ENCODE assay signal across 23 cellular contexts in the genomic region with DNA sequence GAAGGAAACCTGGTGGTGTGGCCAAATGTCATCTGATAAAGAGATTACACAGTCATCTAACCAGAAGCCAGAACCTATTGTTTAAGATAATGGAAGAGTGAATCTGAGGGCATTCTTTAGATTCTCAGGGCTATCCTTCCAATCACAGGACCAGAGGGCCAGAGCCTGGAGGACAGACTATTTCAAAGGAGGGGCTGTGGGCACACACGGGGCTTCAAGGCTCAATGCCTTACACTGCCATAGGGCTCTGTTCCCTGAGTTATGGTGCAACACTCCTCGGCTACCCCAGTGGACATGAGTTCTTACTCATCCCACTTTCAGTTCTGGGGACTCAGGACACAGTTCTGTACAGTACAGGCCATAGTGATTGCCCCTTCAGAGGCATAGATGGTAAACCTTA.
"Had no signal": no experiment of that assay in that cellular context is flagged by ENCODE, and none has a peak within 500 bp of the region (broad histone marks: within the 10 kb centered on the region; RNA-seq: fewer than 3 reads in every experiment).

No MANE protein-coding gene starts in this region.

- H3K4me2 ChIP-seq: smooth muscle cell had no signal

- DNase-seq: caudate nucleus; cerebellar nuclear complex; cortex of kidney; effector memory CD8-positive, alpha-beta T cell; hypothalamus; kidney; mesenchymal stem cell; midbrain; naive thymus-derived CD8-positive, alpha-beta T cell; nephron progenitor cell; occipital lobe; ovary; stimulated activated CD4-positive, alpha-beta T cell treated with anti-CD3 and anti-CD28 coated beads, Interleukin-12 subunit alpha, Interleukin-12 subunit beta, amount 100 ng/mL, for 4 hours; stimulated activated CD4-positive, alpha-beta T cell treated with anti-CD3 and anti-CD28 coated beads, Interleukin-1b, Interleukin-23, amount 100 ng/mL, for 48 hours; stimulated activated CD4-positive, alpha-beta T cell treated with anti-CD3 and anti-CD28 coated beads, Interleukin-4, amount 100 ng/mL, for 1 hour; stimulated activated CD8-positive, alpha-beta memory T cell treated with anti-CD3 and anti-CD28 coated beads, Interleukin-4, amount 100 ng/mL, for 48 hours; transverse colon had no signal

- H3K4me3 ChIP-seq: ovary, right atrium auricular region, smooth muscle cell, suprapubic skin, transverse colon had no signal

- ATAC-seq: effector memory CD8-positive, alpha-beta T cell; left lobe of liver; naive thymus-derived CD8-positive, alpha-beta T cell; sciatic nerve had no signal

- H3K27ac ChIP-seq: ovary, right atrium auricular region, suprapubic skin, transverse colon had no signal

- H3K9me3 Mint-ChIP-seq: effector memory CD8-positive, alpha-beta T cell; nephron progenitor cell had no signal

- H3K27me3 Mint-ChIP-seq: stimulated activated naive CD8-positive, alpha-beta T cell treated with anti-CD3 and anti-CD28 coated beads, Interleukin-15, Interleukin-2, amounts not matched to agents 100 ng/mL and 50 ng/mL, for 24 hours had no signal

- H3K27me3 ChIP-seq: ovary, right atrium auricular region, suprapubic skin, transverse colon had no signal

- H3K9me3 ChIP-seq: ovary, right atrium auricular region, suprapubic skin, transverse colon had no signal

- H3K27ac Mint-ChIP-seq: effector memory CD8-positive, alpha-beta T cell; naive thymus-derived CD8-positive, alpha-beta T cell; nephron progenitor cell; stimulated activated naive CD8-positive, alpha-beta T cell treated with anti-CD3 and anti-CD28 coated beads, Interleukin-15, Interleukin-2, amounts not matched to agents 100 ng/mL and 50 ng/mL, for 24 hours had no signal

- H3K4me1 Mint-ChIP-seq: naive thymus-derived CD8-positive, alpha-beta T cell; nephron progenitor cell had no signal

- H3K36me3 Mint-ChIP-seq: naive thymus-derived CD8-positive, alpha-beta T cell had no signal

- H3K36me3 ChIP-seq: ovary, right atrium auricular region, suprapubic skin, transverse colon had no signal

- H3K4me3 Mint-ChIP-seq: effector memory CD8-positive, alpha-beta T cell; naive thymus-derived CD8-positive, alpha-beta T cell; nephron progenitor cell; stimulated activated naive CD8-positive, alpha-beta T cell treated with anti-CD3 and anti-CD28 coated beads, Interleukin-15, Interleukin-2, amounts not matched to agents 100 ng/mL and 50 ng/mL, for 24 hours had no signal

- H3K4me1 ChIP-seq: right atrium auricular region, suprapubic skin, transverse colon had no signal
